ENCODE assay signal across 1 cellular context in genomic region chr10:75073442-75073841, GRCh38.
TF ChIP-seq lines count a peak whose summit lies in the region.

No MANE protein-coding gene starts in this region.

TF ChIP-seq in H1, 55 proteins besides CTCF, POLR2A, EP300 and RAD21 (continued from another document):
- no peak for TF ChIP-seq BRCA1 (IDR thresholded peaks at IDR 0.05; ENCODE audit: low read depth, low read length)
- TF ChIP-seq TAF1 (IDR thresholded peaks at IDR 0.05; ENCODE audit: low read depth, low read length) = no peak
- TF ChIP-seq KDM4A (IDR thresholded peaks at IDR 0.05; ENCODE audit: low read depth, low read length, severe bottlenecking) = no peak
- TF ChIP-seq KDM1A (IDR thresholded peaks at IDR 0.05; ENCODE audit: borderline replicate concordance, low read length) = no peak
- no peak for TF ChIP-seq CHD2 (IDR thresholded peaks at IDR 0.05; ENCODE audit: low read length)
- no peak for TF ChIP-seq HDAC6 (IDR thresholded peaks at IDR 0.05; ENCODE audit: low read depth, low read length)
- no peak for TF ChIP-seq SAP30 (IDR thresholded peaks at IDR 0.05; ENCODE audit: insufficient read depth, insufficient replicate concordance, low read length)
- TF ChIP-seq CBX8 (IDR thresholded peaks at IDR 0.05; ENCODE audit: borderline replicate concordance, low read depth, low read length) = no peak
- no peak for TF ChIP-seq CTBP2 (IDR thresholded peaks at IDR 0.05; ENCODE audit: borderline replicate concordance, insufficient read depth, insufficient read length, low read length)
- no peak for TF ChIP-seq SP2 (IDR thresholded peaks at IDR 0.05; ENCODE audit: low read length)
- no peak for TF ChIP-seq SP4 (IDR thresholded peaks at IDR 0.05; ENCODE audit: low read length)
